1 cellular context compared by ENCODE assay signal in the genomic region with DNA sequence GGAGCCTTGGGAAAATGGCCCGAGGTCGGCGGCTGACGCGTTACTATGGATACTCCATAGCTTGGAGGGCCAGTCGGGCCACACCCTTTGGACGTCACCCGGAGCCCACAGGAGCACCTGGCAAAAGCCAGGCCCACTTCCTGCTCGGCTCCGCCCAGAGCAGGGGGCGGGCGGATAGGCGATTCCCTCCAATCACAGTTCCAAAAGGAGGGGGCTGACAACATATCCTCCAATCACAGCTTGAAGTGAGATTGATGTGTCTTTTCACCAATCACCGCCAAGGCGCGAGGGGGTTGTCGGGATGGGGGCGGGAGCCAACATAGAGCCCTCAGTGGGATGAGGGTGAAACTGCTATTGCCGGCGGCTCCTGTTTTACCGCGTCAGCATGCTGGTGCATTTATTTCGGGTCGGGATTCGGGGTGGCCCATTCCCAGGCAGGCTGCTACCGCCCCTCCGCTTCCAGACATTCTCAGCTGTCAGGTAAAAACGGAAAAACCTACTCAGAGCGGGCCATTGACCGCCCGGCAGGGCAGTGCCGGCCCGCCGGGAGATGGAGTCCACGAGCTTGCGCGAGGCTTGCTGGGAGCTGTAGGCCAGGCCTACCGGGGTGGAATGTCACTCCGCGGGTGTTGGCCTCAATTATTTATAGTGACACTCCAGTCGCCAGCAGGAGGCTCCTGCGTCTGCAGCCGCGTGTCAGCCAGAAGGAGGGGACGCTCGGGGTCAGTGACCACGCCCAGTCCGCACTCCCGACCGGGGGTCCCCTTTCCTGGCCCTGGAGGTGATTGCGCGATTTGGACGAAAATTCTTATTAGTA.
TF ChIP-seq lines count a peak whose summit lies in the region.

A gene (plus strand): TSS at position 320 of the 817 bp plus-strand sequence. CDS start 66 bp downstream, at position 386.

TF ChIP-seq in HepG2, 621 proteins besides CTCF, POLR2A, EP300 and RAD21 (continued from another document and continues in another):
- TF ChIP-seq, protein P1, sequence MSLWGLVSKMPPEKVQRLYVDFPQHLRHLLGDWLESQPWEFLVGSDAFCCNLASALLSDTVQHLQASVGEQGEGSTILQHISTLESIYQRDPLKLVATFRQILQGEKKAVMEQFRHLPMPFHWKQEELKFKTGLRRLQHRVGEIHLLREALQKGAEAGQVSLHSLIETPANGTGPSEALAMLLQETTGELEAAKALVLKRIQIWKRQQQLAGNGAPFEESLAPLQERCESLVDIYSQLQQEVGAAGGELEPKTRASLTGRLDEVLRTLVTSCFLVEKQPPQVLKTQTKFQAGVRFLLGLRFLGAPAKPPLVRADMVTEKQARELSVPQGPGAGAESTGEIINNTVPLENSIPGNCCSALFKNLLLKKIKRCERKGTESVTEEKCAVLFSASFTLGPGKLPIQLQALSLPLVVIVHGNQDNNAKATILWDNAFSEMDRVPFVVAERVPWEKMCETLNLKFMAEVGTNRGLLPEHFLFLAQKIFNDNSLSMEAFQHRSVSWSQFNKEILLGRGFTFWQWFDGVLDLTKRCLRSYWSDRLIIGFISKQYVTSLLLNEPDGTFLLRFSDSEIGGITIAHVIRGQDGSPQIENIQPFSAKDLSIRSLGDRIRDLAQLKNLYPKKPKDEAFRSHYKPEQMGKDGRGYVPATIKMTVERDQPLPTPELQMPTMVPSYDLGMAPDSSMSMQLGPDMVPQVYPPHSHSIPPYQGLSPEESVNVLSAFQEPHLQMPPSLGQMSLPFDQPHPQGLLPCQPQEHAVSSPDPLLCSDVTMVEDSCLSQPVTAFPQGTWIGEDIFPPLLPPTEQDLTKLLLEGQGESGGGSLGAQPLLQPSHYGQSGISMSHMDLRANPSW (CRISPR knock-in tag; IDR thresholded peaks at IDR 0.05; ENCODE audit: borderline replicate concordance) = 0 out of 2 replicates have a peak, but pooled peaks have one; percentile 40
- TF ChIP-seq THYN1 (CRISPR knock-in tag; IDR thresholded peaks at IDR 0.05; ENCODE audit: borderline replicate concordance, low read depth) = no peak
- TF ChIP-seq NFYC (CRISPR knock-in tag; IDR thresholded peaks at IDR 0.05) = peak; percentile 97
- TF ChIP-seq, protein P2, sequence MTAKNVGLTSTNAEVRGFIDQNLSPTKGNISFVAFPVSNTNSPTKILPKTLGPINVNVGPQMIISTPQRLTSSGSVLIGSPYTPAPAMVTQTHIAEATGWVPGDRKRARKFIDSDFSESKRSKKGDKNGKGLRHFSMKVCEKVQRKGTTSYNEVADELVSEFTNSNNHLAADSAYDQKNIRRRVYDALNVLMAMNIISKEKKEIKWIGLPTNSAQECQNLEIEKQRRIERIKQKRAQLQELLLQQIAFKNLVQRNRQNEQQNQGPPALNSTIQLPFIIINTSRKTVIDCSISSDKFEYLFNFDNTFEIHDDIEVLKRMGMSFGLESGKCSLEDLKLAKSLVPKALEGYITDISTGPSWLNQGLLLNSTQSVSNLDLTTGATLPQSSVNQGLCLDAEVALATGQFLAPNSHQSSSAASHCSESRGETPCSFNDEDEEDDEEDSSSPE (CRISPR knock-in tag; IDR thresholded peaks at IDR 0.05) = peak; percentile 77
- no peak for TF ChIP-seq KDM6A (CRISPR knock-in tag; IDR thresholded peaks at IDR 0.05; ENCODE audit: low read depth)
- TF ChIP-seq BCL6 (CRISPR knock-in tag; IDR thresholded peaks at IDR 0.05) = no peak
- no peak for TF ChIP-seq CAMTA2 (CRISPR knock-in tag; IDR thresholded peaks at IDR 0.05; ENCODE audit: borderline replicate concordance)
- no peak for TF ChIP-seq ZNF674 (CRISPR knock-in tag; IDR thresholded peaks at IDR 0.05; ENCODE audit: low read depth)
- TF ChIP-seq, protein P3, sequence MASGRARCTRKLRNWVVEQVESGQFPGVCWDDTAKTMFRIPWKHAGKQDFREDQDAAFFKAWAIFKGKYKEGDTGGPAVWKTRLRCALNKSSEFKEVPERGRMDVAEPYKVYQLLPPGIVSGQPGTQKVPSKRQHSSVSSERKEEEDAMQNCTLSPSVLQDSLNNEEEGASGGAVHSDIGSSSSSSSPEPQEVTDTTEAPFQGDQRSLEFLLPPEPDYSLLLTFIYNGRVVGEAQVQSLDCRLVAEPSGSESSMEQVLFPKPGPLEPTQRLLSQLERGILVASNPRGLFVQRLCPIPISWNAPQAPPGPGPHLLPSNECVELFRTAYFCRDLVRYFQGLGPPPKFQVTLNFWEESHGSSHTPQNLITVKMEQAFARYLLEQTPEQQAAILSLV (CRISPR knock-in tag; IDR thresholded peaks at IDR 0.05; ENCODE audit: borderline replicate concordance) = peak; percentile 61; the same call in 1 of the 2 replicates
- TF ChIP-seq, protein P4, sequence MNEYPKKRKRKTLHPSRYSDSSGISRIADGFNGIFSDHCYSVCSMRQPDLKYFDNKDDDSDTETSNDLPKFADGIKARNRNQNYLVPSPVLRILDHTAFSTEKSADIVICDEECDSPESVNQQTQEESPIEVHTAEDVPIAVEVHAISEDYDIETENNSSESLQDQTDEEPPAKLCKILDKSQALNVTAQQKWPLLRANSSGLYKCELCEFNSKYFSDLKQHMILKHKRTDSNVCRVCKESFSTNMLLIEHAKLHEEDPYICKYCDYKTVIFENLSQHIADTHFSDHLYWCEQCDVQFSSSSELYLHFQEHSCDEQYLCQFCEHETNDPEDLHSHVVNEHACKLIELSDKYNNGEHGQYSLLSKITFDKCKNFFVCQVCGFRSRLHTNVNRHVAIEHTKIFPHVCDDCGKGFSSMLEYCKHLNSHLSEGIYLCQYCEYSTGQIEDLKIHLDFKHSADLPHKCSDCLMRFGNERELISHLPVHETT (CRISPR knock-in tag; conservative IDR thresholded peaks at IDR 0.05) = no peak
- TF ChIP-seq NR2C2 (CRISPR knock-in tag; IDR thresholded peaks at IDR 0.05; ENCODE audit: borderline replicate concordance) = peak; percentile 79; the same call in 1 of the 2 replicates
- TF ChIP-seq, protein P5, sequence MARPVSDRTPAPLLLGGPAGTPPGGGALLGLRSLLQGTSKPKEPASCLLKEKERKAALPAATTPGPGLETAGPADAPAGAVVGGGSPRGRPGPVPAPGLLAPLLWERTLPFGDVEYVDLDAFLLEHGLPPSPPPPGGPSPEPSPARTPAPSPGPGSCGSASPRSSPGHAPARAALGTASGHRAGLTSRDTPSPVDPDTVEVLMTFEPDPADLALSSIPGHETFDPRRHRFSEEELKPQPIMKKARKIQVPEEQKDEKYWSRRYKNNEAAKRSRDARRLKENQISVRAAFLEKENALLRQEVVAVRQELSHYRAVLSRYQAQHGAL (CRISPR knock-in tag; IDR thresholded peaks at IDR 0.05; ENCODE audit: not compliant biosample characterization) = no peak
- no peak for TF ChIP-seq ZNF552 (CRISPR knock-in tag; IDR thresholded peaks at IDR 0.05; ENCODE audit: borderline replicate concordance)
- TF ChIP-seq ZNF225 (CRISPR knock-in tag; IDR thresholded peaks at IDR 0.05) = 0 out of 2 replicates have a peak, but pooled peaks have one; percentile 39
- TF ChIP-seq POLR2G (IDR thresholded peaks at IDR 0.05; ENCODE audit: low read depth, low read length) = peak; percentile 64
- no peak for TF ChIP-seq ZNF230 (CRISPR knock-in tag; IDR thresholded peaks at IDR 0.05)
- TF ChIP-seq, protein P6, sequence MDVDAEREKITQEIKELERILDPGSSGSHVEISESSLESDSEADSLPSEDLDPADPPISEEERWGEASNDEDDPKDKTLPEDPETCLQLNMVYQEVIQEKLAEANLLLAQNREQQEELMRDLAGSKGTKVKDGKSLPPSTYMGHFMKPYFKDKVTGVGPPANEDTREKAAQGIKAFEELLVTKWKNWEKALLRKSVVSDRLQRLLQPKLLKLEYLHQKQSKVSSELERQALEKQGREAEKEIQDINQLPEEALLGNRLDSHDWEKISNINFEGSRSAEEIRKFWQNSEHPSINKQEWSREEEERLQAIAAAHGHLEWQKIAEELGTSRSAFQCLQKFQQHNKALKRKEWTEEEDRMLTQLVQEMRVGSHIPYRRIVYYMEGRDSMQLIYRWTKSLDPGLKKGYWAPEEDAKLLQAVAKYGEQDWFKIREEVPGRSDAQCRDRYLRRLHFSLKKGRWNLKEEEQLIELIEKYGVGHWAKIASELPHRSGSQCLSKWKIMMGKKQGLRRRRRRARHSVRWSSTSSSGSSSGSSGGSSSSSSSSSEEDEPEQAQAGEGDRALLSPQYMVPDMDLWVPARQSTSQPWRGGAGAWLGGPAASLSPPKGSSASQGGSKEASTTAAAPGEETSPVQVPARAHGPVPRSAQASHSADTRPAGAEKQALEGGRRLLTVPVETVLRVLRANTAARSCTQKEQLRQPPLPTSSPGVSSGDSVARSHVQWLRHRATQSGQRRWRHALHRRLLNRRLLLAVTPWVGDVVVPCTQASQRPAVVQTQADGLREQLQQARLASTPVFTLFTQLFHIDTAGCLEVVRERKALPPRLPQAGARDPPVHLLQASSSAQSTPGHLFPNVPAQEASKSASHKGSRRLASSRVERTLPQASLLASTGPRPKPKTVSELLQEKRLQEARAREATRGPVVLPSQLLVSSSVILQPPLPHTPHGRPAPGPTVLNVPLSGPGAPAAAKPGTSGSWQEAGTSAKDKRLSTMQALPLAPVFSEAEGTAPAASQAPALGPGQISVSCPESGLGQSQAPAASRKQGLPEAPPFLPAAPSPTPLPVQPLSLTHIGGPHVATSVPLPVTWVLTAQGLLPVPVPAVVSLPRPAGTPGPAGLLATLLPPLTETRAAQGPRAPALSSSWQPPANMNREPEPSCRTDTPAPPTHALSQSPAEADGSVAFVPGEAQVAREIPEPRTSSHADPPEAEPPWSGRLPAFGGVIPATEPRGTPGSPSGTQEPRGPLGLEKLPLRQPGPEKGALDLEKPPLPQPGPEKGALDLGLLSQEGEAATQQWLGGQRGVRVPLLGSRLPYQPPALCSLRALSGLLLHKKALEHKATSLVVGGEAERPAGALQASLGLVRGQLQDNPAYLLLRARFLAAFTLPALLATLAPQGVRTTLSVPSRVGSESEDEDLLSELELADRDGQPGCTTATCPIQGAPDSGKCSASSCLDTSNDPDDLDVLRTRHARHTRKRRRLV (CRISPR knock-in tag; IDR thresholded peaks at IDR 0.05) = peak; percentile 65; the same call in 1 of the 2 replicates
- TF ChIP-seq ZNF720 (CRISPR knock-in tag; IDR thresholded peaks at IDR 0.05) = no peak
- TF ChIP-seq SCMH1 (CRISPR knock-in tag; IDR thresholded peaks at IDR 0.05; ENCODE audit: borderline replicate concordance) = no peak
- no peak for TF ChIP-seq ZFP37 (CRISPR knock-in tag; IDR thresholded peaks at IDR 0.05; ENCODE audit: borderline replicate concordance)
- TF ChIP-seq, protein P7, sequence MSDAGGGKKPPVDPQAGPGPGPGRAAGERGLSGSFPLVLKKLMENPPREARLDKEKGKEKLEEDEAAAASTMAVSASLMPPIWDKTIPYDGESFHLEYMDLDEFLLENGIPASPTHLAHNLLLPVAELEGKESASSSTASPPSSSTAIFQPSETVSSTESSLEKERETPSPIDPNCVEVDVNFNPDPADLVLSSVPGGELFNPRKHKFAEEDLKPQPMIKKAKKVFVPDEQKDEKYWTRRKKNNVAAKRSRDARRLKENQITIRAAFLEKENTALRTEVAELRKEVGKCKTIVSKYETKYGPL (CRISPR knock-in tag; IDR thresholded peaks at IDR 0.05) = no peak
- no peak for TF ChIP-seq MATR3 (CRISPR knock-in tag; IDR thresholded peaks at IDR 0.05)
- no peak for TF ChIP-seq ZNF891 (CRISPR knock-in tag; IDR thresholded peaks at IDR 0.05)
- TF ChIP-seq RXRB (CRISPR knock-in tag; IDR thresholded peaks at IDR 0.05; ENCODE audit: borderline replicate concordance) = 0 out of 2 replicates have a peak, but pooled peaks have one; percentile 26
- peak; percentile 99 for TF ChIP-seq THAP11 (CRISPR knock-in tag; IDR thresholded peaks at IDR 0.05)
- TF ChIP-seq MEIS2 (CRISPR knock-in tag; IDR thresholded peaks at IDR 0.05) = 0 out of 2 replicates have a peak, but pooled peaks have one; percentile 19
- 0 out of 2 replicates have a peak, but pooled peaks have one; percentile 24 for TF ChIP-seq DNMT3B (CRISPR knock-in tag; conservative IDR thresholded peaks at IDR 0.05)
- peak; percentile 24; the same call in 1 of the 2 replicates for TF ChIP-seq TBX3 (IDR thresholded peaks at IDR 0.05; ENCODE audit: borderline replicate concordance)
- no peak for TF ChIP-seq MBNL3 (CRISPR knock-in tag; conservative IDR thresholded peaks at IDR 0.05)
- peak; percentile 97 for TF ChIP-seq ZNF143 (CRISPR knock-in tag; IDR thresholded peaks at IDR 0.05)
- no peak for TF ChIP-seq RBAK (CRISPR knock-in tag; IDR thresholded peaks at IDR 0.05)
- TF ChIP-seq ZNF441 (CRISPR knock-in tag; IDR thresholded peaks at IDR 0.05; ENCODE audit: borderline replicate concordance) = peak; percentile 54; the same call in 1 of the 2 replicates
- no peak for TF ChIP-seq ZNF557 (CRISPR knock-in tag; IDR thresholded peaks at IDR 0.05)
- peak; percentile 95 for TF ChIP-seq ELF1 (CRISPR knock-in tag; IDR thresholded peaks at IDR 0.05)
- no peak for TF ChIP-seq CC2D1A (CRISPR knock-in tag; IDR thresholded peaks at IDR 0.05)
- TF ChIP-seq ZNF607 (CRISPR knock-in tag; IDR thresholded peaks at IDR 0.05; ENCODE audit: borderline replicate concordance) = 0 out of 2 replicates have a peak, but pooled peaks have one; percentile 33
- TF ChIP-seq PAWR (CRISPR knock-in tag; IDR thresholded peaks at IDR 0.05; ENCODE audit: borderline replicate concordance) = no peak
- peak; percentile 38 for TF ChIP-seq XRCC5 (optimal IDR thresholded peaks at IDR 0.05; ENCODE audit: low read length)
- TF ChIP-seq YY1 (IDR thresholded peaks at IDR 0.05; ENCODE audit: insufficient read depth, insufficient replicate concordance, low read depth, low read length) = peak; percentile 70
- peak; percentile 73 for TF ChIP-seq SIN3B (IDR thresholded peaks at IDR 0.05; ENCODE audit: low read length)
- TF ChIP-seq, protein P8, sequence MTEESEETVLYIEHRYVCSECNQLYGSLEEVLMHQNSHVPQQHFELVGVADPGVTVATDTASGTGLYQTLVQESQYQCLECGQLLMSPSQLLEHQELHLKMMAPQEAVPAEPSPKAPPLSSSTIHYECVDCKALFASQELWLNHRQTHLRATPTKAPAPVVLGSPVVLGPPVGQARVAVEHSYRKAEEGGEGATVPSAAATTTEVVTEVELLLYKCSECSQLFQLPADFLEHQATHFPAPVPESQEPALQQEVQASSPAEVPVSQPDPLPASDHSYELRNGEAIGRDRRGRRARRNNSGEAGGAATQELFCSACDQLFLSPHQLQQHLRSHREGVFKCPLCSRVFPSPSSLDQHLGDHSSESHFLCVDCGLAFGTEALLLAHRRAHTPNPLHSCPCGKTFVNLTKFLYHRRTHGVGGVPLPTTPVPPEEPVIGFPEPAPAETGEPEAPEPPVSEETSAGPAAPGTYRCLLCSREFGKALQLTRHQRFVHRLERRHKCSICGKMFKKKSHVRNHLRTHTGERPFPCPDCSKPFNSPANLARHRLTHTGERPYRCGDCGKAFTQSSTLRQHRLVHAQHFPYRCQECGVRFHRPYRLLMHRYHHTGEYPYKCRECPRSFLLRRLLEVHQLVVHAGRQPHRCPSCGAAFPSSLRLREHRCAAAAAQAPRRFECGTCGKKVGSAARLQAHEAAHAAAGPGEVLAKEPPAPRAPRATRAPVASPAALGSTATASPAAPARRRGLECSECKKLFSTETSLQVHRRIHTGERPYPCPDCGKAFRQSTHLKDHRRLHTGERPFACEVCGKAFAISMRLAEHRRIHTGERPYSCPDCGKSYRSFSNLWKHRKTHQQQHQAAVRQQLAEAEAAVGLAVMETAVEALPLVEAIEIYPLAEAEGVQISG (CRISPR knock-in tag; IDR thresholded peaks at IDR 0.05) = peak; percentile 83
- TF ChIP-seq, protein P9, sequence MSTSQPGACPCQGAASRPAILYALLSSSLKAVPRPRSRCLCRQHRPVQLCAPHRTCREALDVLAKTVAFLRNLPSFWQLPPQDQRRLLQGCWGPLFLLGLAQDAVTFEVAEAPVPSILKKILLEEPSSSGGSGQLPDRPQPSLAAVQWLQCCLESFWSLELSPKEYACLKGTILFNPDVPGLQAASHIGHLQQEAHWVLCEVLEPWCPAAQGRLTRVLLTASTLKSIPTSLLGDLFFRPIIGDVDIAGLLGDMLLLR (CRISPR knock-in tag; IDR thresholded peaks at IDR 0.05) = peak; percentile 48; the same call in 1 of the 2 replicates
